Comparison of ENCODE assay signal across 14 cellular contexts in genomic region chr7:80923211-80923612, GRCh38. TPM values are rescaled to one million over a fixed set of nuclear protein-coding genes. Genes with fewer than 3 reads are reported as not detected.
A peak's percentile ranks its signal among the peaks of the same experiment; 100 is the strongest.
DNase-seq lines count a peak whose midpoint lies in the region; ATAC-seq and TF ChIP-seq lines count a peak whose summit lies in the region.
"Had no signal": no experiment of that assay in that cellular context is flagged by ENCODE, and none has a peak within 500 bp of the region (broad histone marks: within the 10 kb centered on the region; RNA-seq: fewer than 3 reads in every experiment).

No MANE protein-coding gene starts in this region.

- H3K27ac ChIP-seq in HCT116 (ENCODE audit: low read depth, low read length) (no peak overlapping the region), PC-3 (ENCODE audit: low read length) (peak overlapping the region; percentile 98), prostate gland (no peak overlapping the region)

- BruUV-seq in HCT116 (replicated peaks; lab: Mats Ljungman, UMichigan) (no TSS peak), PC-3 (replicated peaks; lab: Mats Ljungman, UMichigan) (no TSS peak)

- peak overlapping the region; percentile 51 for H2AFZ ChIP-seq in HCT116 (ENCODE audit: low read depth, low read length, poor library complexity, severe bottlenecking)
- H2AFZ ChIP-seq in PC-3 (ENCODE audit: low read length), result no peak overlapping the region

- no peaks in the 10 kb centered on the region for H3K9me3 ChIP-seq in HCT116 (ENCODE audit: control insufficient read depth in 1 of 2, insufficient read depth in 1 of 2, low read depth in 1 of 2, low read length in 2 of 2)
- no peaks in the 10 kb centered on the region for H3K9me3 ChIP-seq in PC-3 (ENCODE audit: low read length)
- no peaks in the 10 kb centered on the region for H3K9me3 ChIP-seq in prostate gland
- H3K9me3 ChIP-seq: MG63 had no signal

- ATAC-seq in HCT116 (no peak), PC-3 (no peak)
- ATAC-seq: sciatic nerve had no signal

- WGBS in prostate gland, result 86% methylated on average over 4 of the region's 4 CpGs

- H3K9ac ChIP-seq in HCT116 (ENCODE audit: low read length), result no peak overlapping the region
- no peak overlapping the region for H3K9ac ChIP-seq in PC-3 (ENCODE audit: low read length)

- H3K4me2 ChIP-seq in HCT116 (ENCODE audit: low read length), result no peak overlapping the region
- H3K4me2 ChIP-seq in PC-3 (ENCODE audit: low read length), result peak overlapping the region; percentile 92; the same call in 1 of the 2 replicates

- no peaks in the 10 kb centered on the region for H3K27me3 ChIP-seq in HCT116 (ENCODE audit: insufficient read depth, low read length)
- H3K27me3 ChIP-seq in PC-3 (ENCODE audit: low read length), result no peaks in the 10 kb centered on the region
- H3K27me3 ChIP-seq in prostate gland (replicated peaks; ENCODE audit: insufficient read depth), result no peaks in the 10 kb centered on the region
- H3K27me3 ChIP-seq: MG63 had no signal

- H3K36me3 ChIP-seq in HCT116 (ENCODE audit: control insufficient read depth in 1 of 2, insufficient read depth in 2 of 2, low read length in 2 of 2), result no peaks in the 10 kb centered on the region
- no peaks in the 10 kb centered on the region; the same call in 1 of the 2 replicates for H3K36me3 ChIP-seq in PC-3 (ENCODE audit: low read depth, low read length)
- no peaks in the 10 kb centered on the region for H3K36me3 ChIP-seq in prostate gland
- H3K36me3 ChIP-seq: MG63 had no signal

- H3F3A ChIP-seq in PC-3 (ENCODE audit: low read length, unreplicated experiment), result peaks cover 9% of the 10 kb centered on the region

- peaks cover under 1% of the 10 kb centered on the region; the same call in 1 of the 2 replicates for H3K79me2 ChIP-seq in HCT116 (ENCODE audit: insufficient read depth, low read length)
- peaks cover 6% of the 10 kb centered on the region for H3K79me2 ChIP-seq in PC-3 (ENCODE audit: low read length)

- H3K4me1 ChIP-seq in HCT116 (ENCODE audit: control insufficient read depth in 1 of 2, insufficient read depth in 2 of 2, low read length in 2 of 2) (peaks cover 19 to 27% of the 10 kb centered on the region in 2 experiments; a peak in 3 of 4 replicates), PC-3 (ENCODE audit: insufficient read depth, low read length) (peaks cover 53% of the 10 kb centered on the region), prostate gland (replicated peaks) (peaks cover 16% of the 10 kb centered on the region)

- no peaks in the 10 kb centered on the region for H4K20me1 ChIP-seq in HCT116 (ENCODE audit: insufficient read depth)
- no peaks in the 10 kb centered on the region for H4K20me1 ChIP-seq in PC-3 (ENCODE audit: low read length)

- no peaks in the 10 kb centered on the region for H3K9me2 ChIP-seq in HCT116 (ENCODE audit: insufficient read depth)
- no peaks in the 10 kb centered on the region for H3K9me2 ChIP-seq in PC-3 (replicated peaks; ENCODE audit: low read length)

- H3K4me3 ChIP-seq in HCT116 (replicated peaks in 1 of 2; ENCODE audit: low read depth in 1 of 2, low read length in 2 of 2), result no peak overlapping the region
- H3K4me3 ChIP-seq in PC-3 (ENCODE audit: low read length), result no peak overlapping the region
- H3K4me3 ChIP-seq in prostate gland, result no peak overlapping the region
- H3K4me3 ChIP-seq: MG63 had no signal

- CTCF ChIA-PET in HCT116 (lab: Charles Lee), result no interaction called here
- CTCF ChIA-PET in PC-3 (lab: Charles Lee), result no interaction called here

- DNase-seq in HCT116 (ENCODE audit: low read depth, low spot score) (no peak), NCI-H2107 (lab: John Stamatoyannopoulos, UW) (peak; percentile 85), PC-3 (no peak), superior temporal gyrus (ENCODE audit: extremely low spot score) (peak; percentile 8), nucleus accumbens (lab: John Stamatoyannopoulos, UW) (no peak), prostate gland (ENCODE audit: low spot score) (no peak), NCI-H146 (lab: John Stamatoyannopoulos, UW) (no peak)
- DNase-seq: activated T-cell treated with anti-CD3 and anti-CD28 coated beads for 4 hours; CD4-positive, alpha-beta T cell; hippocampal formation; MG63; stimulated activated naive CD4-positive, alpha-beta T cell treated with Interleukin-2 at 50 U/mL for 16 hours had no signal

- RAD21 ChIA-PET in HCT116 (lab: Charles Lee; ENCODE audit: low non-redundant PET in 1 of 2, low total read pairs in 2 of 2, uncharacterized antibody in 2 of 2, unreplicated experiment in 2 of 2), result no interaction called here

- POLR2A ChIA-PET in HCT116 (lab: Charles Lee) (no interaction called here), PC-3 (lab: Charles Lee; ENCODE audit: unreplicated experiment) (no interaction called here)

- no peak for TF ChIP-seq POLR2A in HCT116 (IDR thresholded peaks at IDR 0.05; ENCODE audit: borderline replicate concordance, extremely low read depth, insufficient read depth, insufficient read length)
- no peak for TF ChIP-seq POLR2A in prostate gland (IDR thresholded peaks at IDR 0.05)

- intact Hi-C loops in HCT116 (cut with micrococcal nuclease) (loop anchor here (5.0 kb wide), 3 partner anchors 239 to 524 kb away; no protein-coding TSS in a partner anchor), PC-3 (cut with micrococcal nuclease) (loop anchor here (5.0 kb wide), 3 partner anchors 104 to 249 kb away; no protein-coding TSS in a partner anchor), prostate gland (cut with DNase I) (loop anchor here (5.0 kb wide), 1 partner anchor 544 kb away; no protein-coding TSS in a partner anchor)

- no peak for TF ChIP-seq RAD21 in HCT116 (IDR thresholded peaks at IDR 0.05; ENCODE audit: low read depth)

- TF ChIP-seq CTCF in HCT116 (IDR thresholded peaks at IDR 0.05 in 2 of 3, conservative IDR thresholded peaks at IDR 0.05 in 1 of 3; ENCODE audit: borderline replicate concordance in 1 of 3, insufficient read depth in 1 of 3, low read depth in 2 of 3, low read length in 2 of 3), result no peak
- no peak for TF ChIP-seq CTCF in PC-3 (conservative IDR thresholded peaks at IDR 0.05; ENCODE audit: low read depth, low read length)
- no peak for TF ChIP-seq CTCF in prostate gland (IDR thresholded peaks at IDR 0.05)

TF ChIP-seq in HCT116, 20 proteins besides CTCF, POLR2A, EP300 and RAD21:
- TF ChIP-seq ATF3 (IDR thresholded peaks at IDR 0.05) (no peak), ZBTB33 (IDR thresholded peaks at IDR 0.05; ENCODE audit: extremely low read depth, insufficient replicate concordance, low read length) (no peak), EZH2 (IDR thresholded peaks at IDR 0.05) (no peak), EGR1 (IDR thresholded peaks at IDR 0.05; ENCODE audit: low read depth) (no peak), FOSL1 (IDR thresholded peaks at IDR 0.05; ENCODE audit: low read depth) (no peak), EZH2phosphoT487 (IDR thresholded peaks at IDR 0.05; ENCODE audit: borderline replicate concordance) (no peak), YY1 (IDR thresholded peaks at IDR 0.05; ENCODE audit: extremely low read depth, insufficient replicate concordance, low read depth, low read length) (no peak), TCF7L2 (IDR thresholded peaks at IDR 0.05; ENCODE audit: borderline replicate concordance, extremely low read depth, insufficient read depth, insufficient read length) (no peak), POLR2AphosphoS5 (IDR thresholded peaks at IDR 0.05; ENCODE audit: low read depth, low read length) (no peak), ZFX (IDR thresholded peaks at IDR 0.05) (no peak)

RNA-seq across cellular contexts. Expression of gene SEMA3C, which starts 4.4 kb away (rescaled TPM):
- total RNA-seq in HCT116 (2021; ENCODE audit: unreplicated experiment) (25.3 TPM), PC-3 (2014; rRNA removed) (27.4 and 28.0 TPM in 2 replicates), prostate gland (100 to 1,000 TPM in 1 of 2 donors, 10 to 100 TPM in 1; 66.4 to 147 TPM)
- 6.0 and 7.4 TPM in 2 replicates for polyA plus RNA-seq in HCT116 (2012)
- total RNA-seq: OCI-LY7 had no signal

Comparison
In these comparisons a context has a peak if more than half of its experiments do, and no peak if none do; other contexts are left out.
1. DNase-seq: peak in NCI-H2107 (single experiment) and superior temporal gyrus (single experiment); none in HCT116 (single experiment), PC-3 (single experiment), nucleus accumbens (0 of 56), prostate gland (single experiment) and NCI-H146 (single experiment).